In genomic region chr13:75129331-75129730, GRCh38 we compare ENCODE assay signal across 13 cellular contexts.
"Had no signal": no experiment of that assay in that cellular context is flagged by ENCODE, and none has a peak within 500 bp of the region (broad histone marks: within the 10 kb centered on the region; RNA-seq: fewer than 3 reads in every experiment).

No MANE protein-coding gene starts in this region.

- H3K4me3 ChIP-seq: left lung, transverse colon had no signal

- DNase-seq: activated CD4-positive, alpha-beta T cell treated with anti-CD3 and anti-CD28 coated beads, Interleukin-2, amount 10 ng/mL, durations not matched to agents 7 days and 5 days; activated CD8-positive, alpha-beta memory T cell treated with anti-CD3 and anti-CD28 coated beads for 24 hours; activated naive CD8-positive, alpha-beta T cell treated with anti-CD3 and anti-CD28 coated beads for 36 hours; effector memory CD4-positive, alpha-beta T cell; hippocampal formation; kidney; left lung; naive thymus-derived CD8-positive, alpha-beta T cell; retina; stimulated activated CD4-positive, alpha-beta T cell treated with anti-CD3 and anti-CD28 coated beads, Interleukin-4, amount 100 ng/mL, for 4 hours; stimulated activated CD8-positive, alpha-beta memory T cell treated with anti-CD3 and anti-CD28 coated beads, Interleukin-4, amount 100 ng/mL, for 48 hours; stimulated activated naive CD4-positive, alpha-beta T cell treated with Interleukin-2 at 50 U/mL for 16 hours; transverse colon had no signal

- H3K9me3 ChIP-seq: transverse colon had no signal

- H3K27ac ChIP-seq: left lung, transverse colon had no signal

- H3K27me3 ChIP-seq: left lung, transverse colon had no signal

- H3K4me1 ChIP-seq: left lung, transverse colon had no signal

- H3K36me3 ChIP-seq: left lung, transverse colon had no signal

- ATAC-seq: left lung; naive thymus-derived CD8-positive, alpha-beta T cell had no signal
